In genomic region chr3:197814372-197814771, GRCh38 we compare ENCODE assay signal across 22 cellular contexts.
"Had no signal": no experiment of that assay in that cellular context is flagged by ENCODE, and none has a peak within 500 bp of the region (broad histone marks: within the 10 kb centered on the region; RNA-seq: fewer than 3 reads in every experiment).

No MANE protein-coding gene starts in this region.

- H3K27ac ChIP-seq: coronary artery, dorsolateral prefrontal cortex, esophagus muscularis mucosa, gastrocnemius medialis, heart right ventricle, left lung, lower lobe of right lung had no signal

- H3K4me3 ChIP-seq: coronary artery, dorsolateral prefrontal cortex, esophagus muscularis mucosa, gastrocnemius medialis, heart right ventricle, left lung, lower lobe of right lung had no signal

- FAIRE-seq: colon, endothelial cell of umbilical vein, keratinocyte had no signal

- H3K4me3 Mint-ChIP-seq: naive thymus-derived CD4-positive, alpha-beta T cell had no signal

- ATAC-seq: gastrocnemius medialis; heart right ventricle; left cardiac atrium; left lung; left ventricle myocardium superior; lower lobe of right lung; naive thymus-derived CD4-positive, alpha-beta T cell had no signal

- H3K9me3 ChIP-seq: esophagus muscularis mucosa, gastrocnemius medialis, heart right ventricle, left lung, lower lobe of right lung had no signal

- H3K27me3 Mint-ChIP-seq: naive thymus-derived CD4-positive, alpha-beta T cell had no signal

- H3K36me3 ChIP-seq: gastrocnemius medialis, left lung had no signal

- DNase-seq: dermis blood vessel endothelial cell; dorsolateral prefrontal cortex; effector CD4-positive, alpha-beta T cell; effector memory CD4-positive, alpha-beta T cell; foreskin melanocyte; gastrocnemius medialis; glutamatergic neuron; head of caudate nucleus; heart right ventricle; hippocampal formation; left cardiac atrium; left lung; left ventricle myocardium superior; lower lobe of right lung; mesendoderm; midbrain; naive thymus-derived CD4-positive, alpha-beta T cell had no signal

- H3K27me3 ChIP-seq: dorsolateral prefrontal cortex, esophagus muscularis mucosa, gastrocnemius medialis, heart right ventricle, left lung had no signal
